ENCODE assay signal across 8 cellular contexts in the genomic region with DNA sequence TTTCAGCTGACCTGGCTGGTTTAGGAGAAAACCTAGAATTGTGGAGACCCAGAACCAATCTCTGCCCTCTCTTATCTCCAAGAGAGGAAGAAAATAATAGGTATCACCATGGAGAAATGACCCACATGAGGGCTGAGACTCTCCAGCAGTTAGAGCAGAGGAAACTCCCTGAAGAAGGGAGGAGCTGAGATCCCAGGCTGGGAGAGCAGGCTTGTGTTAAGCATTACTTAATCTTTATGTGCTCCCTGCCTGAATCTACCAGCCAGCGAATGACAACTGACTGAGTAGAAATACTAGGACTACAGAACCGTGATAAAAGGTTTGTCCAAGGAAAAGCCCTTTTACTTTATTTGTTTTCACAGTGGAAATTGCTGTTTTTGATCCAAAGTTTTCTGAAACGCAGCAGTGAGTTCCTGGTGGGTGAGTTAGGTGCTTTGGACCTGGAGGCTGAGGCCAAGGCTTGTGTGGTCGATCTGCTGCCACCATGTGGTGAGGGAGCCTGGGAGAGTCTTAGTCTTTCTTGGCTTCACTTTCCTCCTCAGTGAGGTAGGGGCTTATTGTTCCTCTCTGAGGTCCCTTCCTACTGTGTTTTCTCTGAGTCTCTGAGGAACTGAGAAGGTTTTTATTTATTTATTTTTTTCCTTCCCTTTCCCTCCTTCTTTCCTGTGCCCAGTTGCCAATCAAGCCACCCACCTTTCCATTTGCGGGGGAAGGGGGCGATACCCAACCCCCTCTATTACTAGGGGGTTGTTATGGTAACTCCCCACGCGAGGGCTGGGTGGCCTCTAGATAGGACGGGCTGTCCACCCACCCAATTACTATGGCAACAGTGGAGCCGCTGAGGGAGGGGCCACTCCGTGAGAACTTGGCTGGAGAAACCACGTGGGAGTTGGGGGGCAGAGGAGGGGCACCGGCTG. TPM values are rescaled to one million over a fixed set of nuclear protein-coding genes. Genes with fewer than 3 reads are reported as not detected.
DNase-seq lines count a peak whose midpoint lies in the region; ATAC-seq and TF ChIP-seq lines count a peak whose summit lies in the region.
"Not testable (repeated sequence)": the region's sequence is repeated elsewhere in the genome, so short reads cannot be mapped to it uniquely, and the experiment has no call there.

No MANE protein-coding gene starts in this region.

- H3K36me3 Mint-ChIP-seq in GM23338 (ENCODE audit: low read depth); chondrocyte (ENCODE audit: low read depth): not testable (repeated sequence)

- BruUV-seq in A673 (replicated peaks; lab: Mats Ljungman, UMichigan): not testable (repeated sequence)

- ATAC-seq in GM23338 (peak; percentile 58), left colon (peak; percentile 63)
- ATAC-seq in thoracic aorta (ENCODE audit: insufficient number of reproducible peaks, low FRiP score, low read depth): not testable (repeated sequence)

- CTCF ChIA-PET in A673 (lab: Charles Lee): not testable (repeated sequence)

- not testable (repeated sequence) for DNase-seq in A673 (ENCODE audit: low spot score); chondrocyte (ENCODE audit: low spot score); left colon; osteoblast (ENCODE audit: insufficient read length, low spot score, missing footprints); thoracic aorta (ENCODE audit: low spot score)
- peak; percentile 1 for DNase-seq in GM23338 (ENCODE audit: low spot score)

- not testable (repeated sequence) for H3K27me3 Mint-ChIP-seq in GM23338 (ENCODE audit: insufficient read depth, low read depth, poor library complexity); chondrocyte (ENCODE audit: low read depth)

- H3K36me3 ChIP-seq in A673 (ENCODE audit: insufficient read depth, low read length, poor library complexity, severe bottlenecking); GM23338 (ENCODE audit: insufficient read depth); OCI-LY3 (replicated peaks; ENCODE audit: low read depth, low read length); osteoblast (ENCODE audit: insufficient read depth, low read length); thoracic aorta: not testable (repeated sequence)

- H3K4me1 Mint-ChIP-seq in GM23338; chondrocyte (ENCODE audit: low read depth): not testable (repeated sequence)

- H2AFZ ChIP-seq in GM23338; osteoblast (ENCODE audit: low read length): not testable (repeated sequence)
- H2AFZ ChIP-seq in OCI-LY3 (ENCODE audit: low read depth, low read length): peak overlapping the region; percentile 54; the same call in 1 of the 2 replicates

- H3K9ac ChIP-seq in OCI-LY3 (ENCODE audit: low read length): peak overlapping the region; percentile 39; the same call in 1 of the 2 replicates

- not testable (repeated sequence) for H3F3A ChIP-seq in GM23338 (replicated peaks; ENCODE audit: low read depth)

- not testable (repeated sequence) for H3K4me2 ChIP-seq in GM23338; osteoblast (ENCODE audit: insufficient read depth, low read length)
- H3K4me2 ChIP-seq in OCI-LY3 (ENCODE audit: low read length): peak overlapping the region; percentile 70

- TF ChIP-seq CTCF in A673 (conservative IDR thresholded peaks at IDR 0.05; ENCODE audit: low read depth, low read length): peak; percentile 35; the same call in 1 of the 2 replicates
- not testable (repeated sequence) for TF ChIP-seq CTCF in GM23338 (conservative IDR thresholded peaks at IDR 0.05; ENCODE audit: low read depth in 2 of 2); OCI-LY3 (IDR thresholded peaks at IDR 0.05; ENCODE audit: low read depth, low read length)
- peak; percentile 40 for TF ChIP-seq CTCF in VCaP (conservative IDR thresholded peaks at IDR 0.05)
- peak; percentile 62 for TF ChIP-seq CTCF in chondrocyte (IDR thresholded peaks at IDR 0.05)
- TF ChIP-seq CTCF in osteoblast (IDR thresholded peaks at IDR 0.05; ENCODE audit: extremely low read depth, low read depth, low read length): peak; percentile 21
- TF ChIP-seq CTCF in thoracic aorta (IDR thresholded peaks at IDR 0.05): peak; percentile 22

- not testable (repeated sequence) for H3K4me1 ChIP-seq in A673 (ENCODE audit: insufficient read depth, low read length, poor library complexity, severe bottlenecking); GM23338 (ENCODE audit: insufficient read depth); OCI-LY3 (ENCODE audit: low read length); osteoblast (ENCODE audit: insufficient read depth, low read length); thoracic aorta (ENCODE audit: control insufficient read depth in 1 of 2, low read depth in 2 of 2)

- H3K27ac Mint-ChIP-seq in GM23338; chondrocyte (ENCODE audit: unreplicated experiment): not testable (repeated sequence)

- H3K27me3 ChIP-seq in A673 (replicated peaks; ENCODE audit: insufficient read depth, low read depth, low read length, poor library complexity); GM23338 (ENCODE audit: insufficient read depth); OCI-LY3 (ENCODE audit: low read depth, low read length); osteoblast (ENCODE audit: insufficient read depth, low read length); thoracic aorta (replicated peaks; ENCODE audit: insufficient read depth): not testable (repeated sequence)

- not testable (repeated sequence) for H3K9me2 ChIP-seq in GM23338 (ENCODE audit: insufficient read depth)

- H3K9me3 Mint-ChIP-seq in GM23338; chondrocyte (ENCODE audit: low read depth): not testable (repeated sequence)

- POLR2A ChIA-PET in A673 (lab: Charles Lee; ENCODE audit: low non-redundant PET): not testable (repeated sequence)

- H3K27ac ChIP-seq in A673 (ENCODE audit: low read depth, low read length, poor library complexity, severe bottlenecking); GM23338 (ENCODE audit: low read depth); OCI-LY3 (ENCODE audit: low read length); VCaP; osteoblast (ENCODE audit: low read depth, low read length); thoracic aorta: not testable (repeated sequence)

- H4K20me1 ChIP-seq in GM23338 (replicated peaks; ENCODE audit: insufficient read depth); OCI-LY3 (ENCODE audit: insufficient read depth, low read length); osteoblast (ENCODE audit: insufficient read depth, low read length): not testable (repeated sequence)

- not testable (repeated sequence) for H3K79me2 ChIP-seq in GM23338 (replicated peaks; ENCODE audit: insufficient read depth); OCI-LY3 (ENCODE audit: low read length); osteoblast (ENCODE audit: insufficient read depth, low read length)

- intact Hi-C loops in A673 (cut with micrococcal nuclease; ENCODE audit: unreplicated experiment); left colon (cut with DNase I, micrococcal nuclease): not testable (repeated sequence)

- H3K4me3 ChIP-seq in A673 (ENCODE audit: low read depth, low read length, poor library complexity, severe bottlenecking) (peak overlapping the region; percentile 21), OCI-LY3 (ENCODE audit: low read length) (peak overlapping the region; percentile 69)
- H3K4me3 ChIP-seq in GM23338; osteoblast (ENCODE audit: insufficient read depth, low read length); thoracic aorta: not testable (repeated sequence)

- not testable (repeated sequence) for H3K4me3 Mint-ChIP-seq in GM23338; chondrocyte (ENCODE audit: unreplicated experiment)

- H3K9me3 ChIP-seq in A673 (ENCODE audit: low read depth, low read length, poor library complexity, severe bottlenecking); OCI-LY3 (ENCODE audit: insufficient read depth, low read length); osteoblast (ENCODE audit: low read depth, low read length); thoracic aorta: not testable (repeated sequence)

RNA-seq across cellular contexts. Expression of gene NBPF8, which starts 21.3 kb away (rescaled TPM):
- total RNA-seq in A673 (2021): 6.6 and 7.6 TPM in 2 replicates
- total RNA-seq in GM23338 (2014; rRNA removed; shearing (Covaris generic)): 1.8 and 2.5 TPM in 2 replicates
- 0.97 and 0.99 TPM in 2 replicates for polyA plus RNA-seq in GM23338 (2016; fragmentation: Nextera tagmentation; extraction: Ambion mirVana)
- 15.8 to 22.8 TPM (median 16.4 TPM) in 3 replicates for total RNA-seq in chondrocyte
- 1 to 10 TPM; 2.8 to 3.5 TPM for total RNA-seq in left colon
- total RNA-seq in osteoblast: 9.8 and 21.8 TPM in 2 replicates
- total RNA-seq in thoracic aorta: 10 to 100 TPM; 12.5 to 22.7 TPM
